6 cellular contexts compared by ENCODE assay signal in the genomic region with DNA sequence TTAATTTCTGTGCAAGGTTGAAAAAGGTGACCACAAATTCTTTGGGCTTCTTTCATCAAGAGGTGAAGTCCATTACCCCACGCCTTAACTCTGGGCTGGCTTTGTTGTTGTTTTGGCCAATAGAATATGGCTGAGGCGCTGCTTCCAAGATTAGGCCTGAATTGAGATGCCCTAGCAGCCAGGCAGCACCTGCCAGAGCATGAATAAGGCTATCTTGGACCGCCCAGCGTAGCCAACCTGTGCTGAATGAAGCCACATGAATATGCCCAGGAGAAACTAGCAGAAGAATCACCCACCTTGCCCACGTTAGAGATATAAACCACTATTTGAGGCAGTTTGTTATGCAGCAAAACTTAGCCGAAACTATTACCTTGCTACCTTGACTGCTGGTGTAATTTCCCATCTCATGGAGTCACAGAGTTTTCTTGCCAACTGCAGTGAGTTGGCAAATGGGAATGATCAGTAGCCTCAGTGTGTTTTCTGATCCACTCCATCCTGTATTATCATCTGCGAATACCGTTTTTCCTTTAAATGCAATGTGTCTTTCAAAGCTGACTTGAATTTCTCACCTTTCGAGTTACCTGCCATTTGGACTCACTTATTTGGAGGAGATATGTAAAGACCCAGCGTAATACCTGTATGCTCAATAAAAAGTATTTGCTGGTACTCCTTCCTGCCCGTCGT.
DNase-seq lines count a peak whose midpoint lies in the region.

No MANE protein-coding gene starts in this region.

- H3K4me3 ChIP-seq in BLaER1 = peak overlapping the region; percentile 77
- H3K4me3 ChIP-seq in iPS-20b (ENCODE audit: low read length) = peak overlapping the region; percentile 94

- H3K9ac ChIP-seq in BLaER1 = peak overlapping the region; percentile 84
- peak overlapping the region; percentile 86 for H3K9ac ChIP-seq in iPS-20b (ENCODE audit: low read depth, low read length)

- DNase-seq in RPMI8226 = peak; percentile 25
- no peak for DNase-seq in effector CD8-positive, alpha-beta T cell (lab: John Stamatoyannopoulos, UW)
- no peak for DNase-seq in GDM1 (lab: John Stamatoyannopoulos, UW)
- DNase-seq in stimulated activated CD4-positive, alpha-beta T cell treated with anti-CD3 and anti-CD28 coated beads, Interleukin-4, amount 100 ng/mL, for 24 hours = no peak

- H3K36me3 ChIP-seq in BLaER1 (peaks cover 26% of the 10 kb centered on the region), iPS-20b (ENCODE audit: insufficient read depth, low read depth, low read length) (peaks cover 24% of the 10 kb centered on the region)

- peak overlapping the region; percentile 90 for H3K4me2 ChIP-seq in BLaER1

- no peaks in the 10 kb centered on the region for H4K20me1 ChIP-seq in BLaER1

- H3K4me1 ChIP-seq in BLaER1 (peaks cover 51% of the 10 kb centered on the region), iPS-20b (ENCODE audit: insufficient read depth, low read length) (peaks cover 7% of the 10 kb centered on the region)

- no peaks in the 10 kb centered on the region for H3K9me3 ChIP-seq in BLaER1
- H3K9me3 ChIP-seq in iPS-20b (ENCODE audit: insufficient read depth, low read depth, low read length) = no peaks in the 10 kb centered on the region

- no peaks in the 10 kb centered on the region for H3K27me3 ChIP-seq in BLaER1
- H3K27me3 ChIP-seq in iPS-20b (ENCODE audit: insufficient read depth, low read length) = no peaks in the 10 kb centered on the region

- H3K27ac ChIP-seq in BLaER1 (peak overlapping the region; percentile 87), iPS-20b (ENCODE audit: low read length) (peak overlapping the region; percentile 62)
